8 cellular contexts compared by ENCODE assay signal in genomic region chr5:37722236-37723146, GRCh38.
DNase-seq lines count a peak whose midpoint lies in the region; ATAC-seq and TF ChIP-seq lines count a peak whose summit lies in the region.

No MANE protein-coding gene starts in this region.

- POLR2A ChIA-PET in Caco-2 (lab: Charles Lee), result no interaction called here

- CTCF ChIA-PET in Caco-2 (lab: Charles Lee), result no interaction called here

- no peak overlapping the region for H3K4me3 ChIP-seq in Caco-2 (ENCODE audit: low read depth, low read length)

- no peaks in the 10 kb centered on the region for H3K9me3 ChIP-seq in Caco-2

- peak; percentile 75 for DNase-seq in GM03348 (ENCODE audit: low spot score)
- DNase-seq in HS-27A (ENCODE audit: low read depth), result peak; percentile 94
- no peak for DNase-seq in omental fat pad (ENCODE audit: low spot score)
- no peak for DNase-seq in NCI-H510A treated with DMSO at 0.1 percent for 48 hours (lab: John Stamatoyannopoulos, UW)
- no peak for DNase-seq in occipital lobe (lab: John Stamatoyannopoulos, UW)
- no peak for DNase-seq in Caco-2

- peaks cover 16% of the 10 kb centered on the region for H3K4me1 Mint-ChIP-seq in activated T-helper 17 cell treated with anti-CD3 and anti-CD28 coated beads, Interleukin-2, amount 50 U/mL, for 72 hours
- H3K4me1 Mint-ChIP-seq in Caco-2 (ENCODE audit: low read depth, unreplicated experiment), result peaks cover under 1% of the 10 kb centered on the region

- TF ChIP-seq CTCF in omental fat pad (IDR thresholded peaks at IDR 0.05) (no peak), Caco-2 (IDR thresholded peaks at IDR 0.05; ENCODE audit: insufficient read depth in 1 of 2, low read depth in 1 of 2, low read length in 1 of 2, severe bottlenecking in 1 of 2, unreplicated experiment in 1 of 2) (no peak)

- H3K27me3 ChIP-seq in Caco-2 (replicated peaks; ENCODE audit: control insufficient read depth, insufficient read depth, low read length), result no peaks in the 10 kb centered on the region

- peaks cover 54% of the 10 kb centered on the region for H3K36me3 Mint-ChIP-seq in activated T-helper 17 cell treated with anti-CD3 and anti-CD28 coated beads, Interleukin-2, amount 50 U/mL, for 72 hours (ENCODE audit: low read depth)
- H3K36me3 Mint-ChIP-seq in Caco-2 (ENCODE audit: insufficient read depth, unreplicated experiment), result peaks cover 4% of the 10 kb centered on the region

- no peaks in the 10 kb centered on the region for H3K4me1 ChIP-seq in Caco-2

- peak overlapping the region; percentile 77 for H3K4me3 Mint-ChIP-seq in activated T-helper 17 cell treated with anti-CD3 and anti-CD28 coated beads, Interleukin-2, amount 50 U/mL, for 72 hours
- H3K4me3 Mint-ChIP-seq in Caco-2 (ENCODE audit: unreplicated experiment), result no peak overlapping the region

- H3K27me3 Mint-ChIP-seq in activated T-helper 17 cell treated with anti-CD3 and anti-CD28 coated beads, Interleukin-2, amount 50 U/mL, for 72 hours, result no peaks in the 10 kb centered on the region
- no peaks in the 10 kb centered on the region for H3K27me3 Mint-ChIP-seq in Caco-2 (ENCODE audit: insufficient read depth, unreplicated experiment)

- H3K36me3 ChIP-seq in Caco-2 (ENCODE audit: control insufficient read depth, insufficient read depth, low read length), result no peaks in the 10 kb centered on the region

- H3K9me3 Mint-ChIP-seq in activated T-helper 17 cell treated with anti-CD3 and anti-CD28 coated beads, Interleukin-2, amount 50 U/mL, for 72 hours, result no peaks in the 10 kb centered on the region
- H3K9me3 Mint-ChIP-seq in Caco-2 (ENCODE audit: unreplicated experiment), result no peaks in the 10 kb centered on the region

- ATAC-seq in GM21526 (IDR thresholded peaks at IDR 0.05; ENCODE audit: low FRiP score, unreplicated experiment) (peak; percentile 68), omental fat pad (ENCODE audit: low FRiP score) (peak; percentile 41)
- ATAC-seq in activated T-helper 17 cell treated with anti-CD3 and anti-CD28 coated beads, Interleukin-2, amount 50 U/mL, for 72 hours (replicated peaks), result peak; percentile 91

- H3K27ac Mint-ChIP-seq in activated T-helper 17 cell treated with anti-CD3 and anti-CD28 coated beads, Interleukin-2, amount 50 U/mL, for 72 hours, result peak overlapping the region; percentile 95
- H3K27ac Mint-ChIP-seq in Caco-2 (ENCODE audit: unreplicated experiment), result no peak overlapping the region

- BruUV-seq in Caco-2 (replicated peaks; lab: Mats Ljungman, UMichigan), result no TSS peak

- intact Hi-C loops in Caco-2 (cut with micrococcal nuclease; ENCODE audit: unreplicated experiment), result no loop called here

Comparison
In these comparisons a context has a peak if more than half of its experiments do, and no peak if none do; other contexts are left out.
1. DNase-seq: peak in GM03348 (single experiment) and HS-27A (single experiment); none in omental fat pad (single experiment), NCI-H510A treated with DMSO at 0.1 percent for 48 hours (single experiment), occipital lobe (single experiment) and Caco-2 (0 of 2).
2. ATAC-seq: peak in every context shown above with its lines; median percentile 91 in activated T-helper 17 cell treated with anti-CD3 and anti-CD28 coated beads, Interleukin-2, amount 50 U/mL, for 72 hours; 68 in GM21526; 41 in omental fat pad.